In genomic region chr14:38751459-38751858, GRCh38 we compare ENCODE assay signal across 1 cellular context.
TF ChIP-seq lines count a peak whose summit lies in the region.

No MANE protein-coding gene starts in this region.

TF ChIP-seq in HepG2, 621 proteins besides CTCF, POLR2A, EP300 and RAD21 (continued from another document):
- no peak for TF ChIP-seq RERE (CRISPR knock-in tag; IDR thresholded peaks at IDR 0.05; ENCODE audit: low read depth)
- TF ChIP-seq ZNF558 (CRISPR knock-in tag; IDR thresholded peaks at IDR 0.05; ENCODE audit: borderline replicate concordance) = no peak
- no peak for TF ChIP-seq ZNF577 (CRISPR knock-in tag; IDR thresholded peaks at IDR 0.05; ENCODE audit: borderline replicate concordance, low read depth)
- no peak for TF ChIP-seq ARNTL (CRISPR knock-in tag; IDR thresholded peaks at IDR 0.05)
- TF ChIP-seq RELA (CRISPR knock-in tag; IDR thresholded peaks at IDR 0.05) = no peak
- TF ChIP-seq E2F2 (CRISPR knock-in tag; IDR thresholded peaks at IDR 0.05; ENCODE audit: borderline replicate concordance) = no peak
- TF ChIP-seq MAFK (conservative IDR thresholded peaks at IDR 0.05 in 1 of 2, IDR thresholded peaks at IDR 0.05 in 1 of 2; ENCODE audit: low read length in 2 of 2) = peak; percentile 75 to 84
TF ChIP-seq in HepG2: peak in this region for 2.
